24 cellular contexts compared by ENCODE assay signal in the genomic region with DNA sequence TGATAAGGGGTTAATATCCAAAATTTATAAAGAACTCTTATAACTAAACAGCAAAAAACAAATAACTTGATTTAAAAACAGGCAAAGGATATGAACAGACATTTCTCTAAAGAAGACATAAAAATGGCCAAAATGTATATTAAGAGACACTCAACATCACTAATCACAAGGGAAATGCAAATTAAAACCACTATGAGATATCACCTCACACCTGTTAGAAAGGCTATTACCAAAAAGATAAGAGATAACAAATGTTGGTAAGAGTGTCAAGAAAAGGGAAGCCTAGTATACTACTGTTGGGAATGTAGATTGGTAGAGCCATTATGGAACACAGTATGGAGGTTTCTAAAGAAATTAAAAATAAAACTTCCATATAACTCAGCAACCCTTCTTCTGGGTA. TPM values are rescaled to one million over a fixed set of nuclear protein-coding genes. Genes with fewer than 3 reads are reported as not detected.
"Had no signal": no experiment of that assay in that cellular context is flagged by ENCODE, and none has a peak within 500 bp of the region (broad histone marks: within the 10 kb centered on the region; RNA-seq: fewer than 3 reads in every experiment).

No MANE protein-coding gene starts in this region.

- H3K27ac ChIP-seq: colonic mucosa, esophagus muscularis mucosa, foreskin keratinocyte, gastroesophageal sphincter, heart left ventricle, hepatocyte, left ventricle myocardium inferior, lower lobe of right lung had no signal

- H2AFZ ChIP-seq: hepatocyte had no signal

- H3K4me1 ChIP-seq: colonic mucosa, esophagus muscularis mucosa, foreskin keratinocyte, gastroesophageal sphincter, heart left ventricle, left ventricle myocardium inferior, lower lobe of right lung had no signal

- ATAC-seq: effector memory CD8-positive, alpha-beta T cell; foreskin keratinocyte; gastroesophageal sphincter; heart left ventricle; left colon; left lobe of liver; lower lobe of right lung; naive thymus-derived CD4-positive, alpha-beta T cell; natural killer cell had no signal

- H3K79me2 ChIP-seq: hepatocyte had no signal

- H3K4me3 ChIP-seq: colonic mucosa, esophagus muscularis mucosa, gastroesophageal sphincter, heart left ventricle, hepatocyte, left ventricle myocardium inferior, lower lobe of right lung had no signal

- H3K9me3 ChIP-seq: colonic mucosa, lower lobe of right lung had no signal

- H3K27me3 ChIP-seq: colonic mucosa, esophagus muscularis mucosa, foreskin keratinocyte, gastroesophageal sphincter, heart left ventricle, hepatocyte had no signal

- DNase-seq: colonic mucosa; cortex of kidney; effector CD8-positive, alpha-beta T cell; effector memory CD8-positive, alpha-beta T cell; foreskin keratinocyte; heart left ventricle; hypothalamus; immature natural killer cell; islet precursor cell; kidney; kidney glomerular epithelial cell; left colon; left ventricle myocardium inferior; lower lobe of right lung; mesenchymal stem cell; midbrain; naive thymus-derived CD4-positive, alpha-beta T cell; natural killer cell had no signal

- H3K4me2 ChIP-seq: hepatocyte had no signal

- FAIRE-seq: endothelial cell of umbilical vein, frontal cortex, kidney had no signal

- H3K36me3 ChIP-seq: colonic mucosa, esophagus muscularis mucosa, gastroesophageal sphincter, heart left ventricle, left ventricle myocardium inferior, lower lobe of right lung had no signal

RNA-seq across cellular contexts. Expression of a gene that starts 19.4 kb away (rescaled TPM):
- polyA plus RNA-seq: naive thymus-derived CD4-positive, alpha-beta T cell had no signal

RNA-seq across cellular contexts. Expression of a gene that starts 59.0 kb away (rescaled TPM):
- polyA plus RNA-seq: naive thymus-derived CD4-positive, alpha-beta T cell had no signal
